ENCODE assay signal across 29 cellular contexts in the genomic region with DNA sequence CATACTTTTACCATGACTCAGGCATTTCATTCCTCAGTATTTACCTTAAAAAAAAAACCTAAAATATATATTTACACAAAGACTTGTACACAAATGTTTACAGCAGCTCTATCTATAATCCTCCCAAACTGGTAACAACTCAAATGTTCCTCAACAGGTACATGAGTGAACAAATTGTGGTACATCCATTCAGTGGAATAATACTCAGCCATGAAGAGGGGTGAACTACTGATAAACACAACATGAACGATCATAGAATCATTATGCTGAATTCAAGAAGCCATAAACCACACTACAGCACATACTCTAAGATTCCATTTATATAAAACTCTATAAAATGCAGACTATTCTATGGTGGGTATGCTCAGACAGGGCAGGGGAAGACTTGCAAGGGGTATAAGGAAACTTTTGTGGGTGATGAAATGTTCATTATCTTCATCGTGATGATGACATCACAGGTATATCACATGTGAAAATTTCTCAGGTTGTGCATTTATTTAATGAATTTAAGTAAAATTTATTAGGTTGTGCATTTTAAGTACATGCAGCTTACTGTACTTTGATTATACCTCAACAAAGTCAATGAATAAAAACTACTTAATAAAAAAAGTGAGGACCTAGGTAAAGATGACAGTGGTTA. TPM values are rescaled to one million over a fixed set of nuclear protein-coding genes. Genes with fewer than 3 reads are reported as not detected.
"Had no signal": no experiment of that assay in that cellular context is flagged by ENCODE, and none has a peak within 500 bp of the region (broad histone marks: within the 10 kb centered on the region; RNA-seq: fewer than 3 reads in every experiment).

No MANE protein-coding gene starts in this region.

- H3K9ac ChIP-seq: parathyroid adenoma had no signal

- H3K4me3 ChIP-seq: colonic mucosa, esophagus muscularis mucosa, gastroesophageal sphincter, heart left ventricle, hepatocyte, lung, prostate gland, skin epidermis, spleen, thoracic aorta, tibial nerve, upper lobe of left lung had no signal

- ATAC-seq: foreskin keratinocyte; gastroesophageal sphincter; heart left ventricle; left lobe of liver; natural killer cell; right cardiac atrium; stimulated activated memory B cell treated with anti-CD40 and anti-IgM and Interleukin-4, amounts not matched to agents 10 μg/mL and 1 μg/mL and 100 μg/mL, for 72 hours had no signal

- H3K27me3 ChIP-seq: colonic mucosa, esophagus muscularis mucosa, foreskin keratinocyte, hepatocyte, neutrophil, spleen, tibial nerve, upper lobe of left lung had no signal

- H3K4me1 ChIP-seq: colonic mucosa, foreskin keratinocyte, gastroesophageal sphincter, parathyroid adenoma, prostate gland, upper lobe of left lung had no signal

- FAIRE-seq: endothelial cell of umbilical vein, kidney, urothelium cell line had no signal

- H3K9me3 ChIP-seq: colonic mucosa, gastroesophageal sphincter, neutrophil, prostate gland, thoracic aorta, upper lobe of left lung had no signal

- H2AFZ ChIP-seq: hepatocyte, parathyroid adenoma had no signal

- DNase-seq: colonic mucosa; effector CD8-positive, alpha-beta T cell; foreskin keratinocyte; heart left ventricle; kidney; natural killer cell; right cardiac atrium; spleen; stimulated activated CD4-positive, alpha-beta T cell treated with anti-CD3 and anti-CD28 coated beads, Interleukin-4, amount 100 ng/mL, for 4 hours; upper lobe of left lung had no signal

- H3K27ac ChIP-seq: colonic mucosa, esophagus muscularis mucosa, foreskin keratinocyte, gastroesophageal sphincter, heart left ventricle, hepatocyte, neutrophil, parathyroid adenoma, prostate gland, skin epidermis, spleen, thoracic aorta, tibial nerve, upper lobe of left lung had no signal

- H3K36me3 ChIP-seq: colonic mucosa, esophagus muscularis mucosa, gastroesophageal sphincter, heart left ventricle, neutrophil, prostate gland, spleen, thoracic aorta, tibial nerve, upper lobe of left lung had no signal

- H3K4me2 ChIP-seq: hepatocyte had no signal

- H3K79me2 ChIP-seq: hepatocyte, parathyroid adenoma had no signal

RNA-seq across cellular contexts. Expression of a gene that starts 31.7 kb away (rescaled TPM):
- total RNA-seq: endothelial cell of umbilical vein, epithelial cell of proximal tubule, esophagus muscularis mucosa, fibroblast of lung, foreskin keratinocyte, gastroesophageal sphincter, heart left ventricle, hepatocyte, kidney, left lobe of liver, liver, lung, renal cortical epithelial cell, right cardiac atrium, thoracic aorta had no signal
- polyA plus RNA-seq: endothelial cell of umbilical vein, fibroblast of lung, foreskin keratinocyte, hepatocyte, liver, neural cell, right cardiac atrium had no signal

RNA-seq across cellular contexts. Expression of a gene that starts 53.6 kb away (rescaled TPM):
- total RNA-seq: endothelial cell of umbilical vein, fibroblast of lung, renal cortical epithelial cell had no signal
- polyA plus RNA-seq: endothelial cell of umbilical vein, neural cell had no signal
